Comparison of ENCODE assay signal across 9 cellular contexts in genomic region chr13:45206340-45206739, GRCh38. TPM values are rescaled to one million over a fixed set of nuclear protein-coding genes. Genes with fewer than 3 reads are reported as not detected.
DNase-seq lines count a peak whose midpoint lies in the region; ATAC-seq and TF ChIP-seq lines count a peak whose summit lies in the region.
"Had no signal": no experiment of that assay in that cellular context is flagged by ENCODE, and none has a peak within 500 bp of the region (broad histone marks: within the 10 kb centered on the region; RNA-seq: fewer than 3 reads in every experiment).

No MANE protein-coding gene starts in this region.

- H3K36me3 ChIP-seq in osteoblast (ENCODE audit: insufficient read depth, low read length), result peaks cover 11% of the 10 kb centered on the region

- no peaks in the 10 kb centered on the region for H3K27me3 Mint-ChIP-seq in type B pancreatic cell

- H3K4me3 Mint-ChIP-seq in type B pancreatic cell, result no peak overlapping the region

- H3K9me3 ChIP-seq in osteoblast (ENCODE audit: low read depth, low read length), result no peaks in the 10 kb centered on the region

- H3K4me1 ChIP-seq in osteoblast (ENCODE audit: insufficient read depth, low read length), result peaks cover 35% of the 10 kb centered on the region
- H3K4me1 ChIP-seq: parathyroid adenoma had no signal

- TF ChIP-seq CTCF in cardiac fibroblast (IDR thresholded peaks at IDR 0.05; ENCODE audit: low read depth, low read length) (no peak), osteoblast (IDR thresholded peaks at IDR 0.05; ENCODE audit: extremely low read depth, low read depth, low read length) (no peak), type B pancreatic cell (conservative IDR thresholded peaks at IDR 0.05) (no peak)

- no peaks in the 10 kb centered on the region for H3K9me3 Mint-ChIP-seq in type B pancreatic cell

- H3K27ac Mint-ChIP-seq in type B pancreatic cell, result no peak overlapping the region

- H2AFZ ChIP-seq in osteoblast (ENCODE audit: low read length), result no peak overlapping the region
- H2AFZ ChIP-seq: parathyroid adenoma had no signal

- no peaks in the 10 kb centered on the region for H3K27me3 ChIP-seq in osteoblast (ENCODE audit: insufficient read depth, low read length)

- no peaks in the 10 kb centered on the region for H4K20me1 ChIP-seq in osteoblast (ENCODE audit: insufficient read depth, low read length)

- peak overlapping the region; percentile 70 for H3K4me2 ChIP-seq in osteoblast (ENCODE audit: insufficient read depth, low read length)

- peaks cover 15% of the 10 kb centered on the region for H3K79me2 ChIP-seq in osteoblast (ENCODE audit: insufficient read depth, low read length)
- H3K79me2 ChIP-seq: parathyroid adenoma had no signal

- H3K36me3 Mint-ChIP-seq in type B pancreatic cell, result peaks cover 30% of the 10 kb centered on the region

- peak; percentile 84 to 98 for DNase-seq in cardiac fibroblast (ENCODE audit: low read depth in 2 of 2)
- DNase-seq in osteoblast (ENCODE audit: insufficient read length, low spot score, missing footprints), result peak; percentile 71
- DNase-seq in NCI-H2081 (lab: John Stamatoyannopoulos, UW), result no peak
- DNase-seq in DMS153 (lab: John Stamatoyannopoulos, UW), result no peak
- DNase-seq in type B pancreatic cell (ENCODE audit: extremely low spot score, unreplicated experiment), result no peak

- H3K27ac ChIP-seq in osteoblast (ENCODE audit: low read depth, low read length), result peak overlapping the region; percentile 83
- H3K27ac ChIP-seq: parathyroid adenoma had no signal

- peak; percentile 87 for ATAC-seq in GM18868 (IDR thresholded peaks at IDR 0.05; ENCODE audit: unreplicated experiment)
- ATAC-seq in HG03280 (IDR thresholded peaks at IDR 0.05; ENCODE audit: unreplicated experiment), result peak; percentile 42
- no peak for ATAC-seq in HG03139 (IDR thresholded peaks at IDR 0.05; ENCODE audit: unreplicated experiment)

- no peak overlapping the region for H3K4me3 ChIP-seq in cardiac fibroblast (replicated peaks in 1 of 2; ENCODE audit: low read depth in 2 of 2, low read length in 2 of 2)
- peak overlapping the region; percentile 28 for H3K4me3 ChIP-seq in osteoblast (ENCODE audit: insufficient read depth, low read length)

- peaks cover 7% of the 10 kb centered on the region for H3K4me1 Mint-ChIP-seq in type B pancreatic cell (ENCODE audit: unreplicated experiment)

RNA-seq across cellular contexts. Expression of gene KCTD4, which starts 5.5 kb away (rescaled TPM):
- total RNA-seq in osteoblast (under 0.01 TPM in 2 replicates), type B pancreatic cell (ENCODE audit: low replicate concordance) (not detected in 2 replicates)

Comparison
In these comparisons a context has a peak if more than half of its experiments do, and no peak if none do; other contexts are left out.
1. DNase-seq: peak in cardiac fibroblast (2 of 2) and osteoblast (single experiment); none in NCI-H2081 (0 of 2), DMS153 (single experiment) and type B pancreatic cell (single experiment).